In genomic region chr3:9405756-9406155, GRCh38 we compare ENCODE assay signal across 16 cellular contexts. TPM values are rescaled to one million over a fixed set of nuclear protein-coding genes. Genes with fewer than 3 reads are reported as not detected.
DNase-seq lines count a peak whose midpoint lies in the region; ATAC-seq, FAIRE-seq and TF ChIP-seq lines count a peak whose summit lies in the region.
"Had no signal": no experiment of that assay in that cellular context is flagged by ENCODE, and none has a peak within 500 bp of the region (broad histone marks: within the 10 kb centered on the region; RNA-seq: fewer than 3 reads in every experiment).

No MANE protein-coding gene starts in this region.

- RAD21 ChIA-PET in GM12878 (lab: Charles Lee; ENCODE audit: unreplicated experiment): interaction anchor here (3.4 kb wide), 1 partner anchor 11 kb away, joined by 20 read pairs; no protein-coding TSS in a partner anchor

- peak overlapping the region; percentile 53 for H3K4me3 Mint-ChIP-seq in activated naive CD4-positive, alpha-beta T cell treated with anti-CD3 and anti-CD28 coated beads, Interleukin-2, amount 50 U/mL, for 24 hours
- H3K4me3 Mint-ChIP-seq in stimulated activated effector memory CD8-positive, alpha-beta T cell treated with anti-CD3 and anti-CD28 coated beads, Interleukin-12 subunit alpha, Interleukin-12 subunit beta, amount 100 ng/mL, for 72 hours: no peak overlapping the region

- TF ChIP-seq CTCF in GM12878 (IDR thresholded peaks at IDR 0.05 in 2 of 3, conservative IDR thresholded peaks at IDR 0.05 in 1 of 3; ENCODE audit: control insufficient read depth in 2 of 3, extremely low read depth in 1 of 3, insufficient read depth in 1 of 3, low read depth in 3 of 3, low read length in 3 of 3) (no peak), kidney epithelial cell (IDR thresholded peaks at IDR 0.05; ENCODE audit: insufficient read depth, low read length, poor library complexity, severe bottlenecking) (no peak)

- BruUV-seq in GM12878 (replicated peaks; lab: Mats Ljungman, UMichigan): no TSS peak

- 49% methylated on average over 3 of the region's 3 CpGs for WGBS in GM12878 (ENCODE audit: insufficient coverage, insufficient replicate concordance, low lambda C conversion rate, missing lambda C conversion rate)

- H3K4me1 ChIP-seq in GM12878 (ENCODE audit: control insufficient read depth, insufficient read depth, low read length): peaks cover 9% of the 10 kb centered on the region; the same call in 1 of the 2 replicates
- H3K4me1 ChIP-seq in stomach smooth muscle (ENCODE audit: control insufficient read depth, insufficient read depth, low read length): peaks cover 28% of the 10 kb centered on the region

- POLR2A ChIA-PET in GM12878 (lab: Charles Lee): interaction anchor here (1.3 to 4.1 kb wide), 3 partner anchors 11 to 46 kb away, joined by 4 to 24 read pairs (median 4); no protein-coding TSS in a partner anchor

- intact Hi-C loops in GM12878 (cut with micrococcal nuclease; ENCODE audit: unreplicated experiment): no loop called here

- H3K9me3 Mint-ChIP-seq in activated naive CD4-positive, alpha-beta T cell treated with anti-CD3 and anti-CD28 coated beads, Interleukin-2, amount 50 U/mL, for 24 hours: no peaks in the 10 kb centered on the region
- no peaks in the 10 kb centered on the region for H3K9me3 Mint-ChIP-seq in stimulated activated effector memory CD8-positive, alpha-beta T cell treated with anti-CD3 and anti-CD28 coated beads, Interleukin-12 subunit alpha, Interleukin-12 subunit beta, amount 100 ng/mL, for 72 hours

- in situ Hi-C loops in GM12878 (cut with MboI): no loop called here

- peaks cover 99% of the 10 kb centered on the region for H3K79me2 ChIP-seq in GM12878 (ENCODE audit: control insufficient read depth, insufficient read depth, low read length)

- H3K4me1 Mint-ChIP-seq in activated naive CD4-positive, alpha-beta T cell treated with anti-CD3 and anti-CD28 coated beads, Interleukin-2, amount 50 U/mL, for 24 hours: peaks cover 94% of the 10 kb centered on the region
- peaks cover 64% of the 10 kb centered on the region for H3K4me1 Mint-ChIP-seq in stimulated activated effector memory CD8-positive, alpha-beta T cell treated with anti-CD3 and anti-CD28 coated beads, Interleukin-12 subunit alpha, Interleukin-12 subunit beta, amount 100 ng/mL, for 72 hours

- ATAC-seq in GM12878 (no peak), esophagus mucosa (no peak)
- ATAC-seq in stimulated activated effector memory CD8-positive, alpha-beta T cell treated with anti-CD3 and anti-CD28 coated beads, Interleukin-12 subunit alpha, Interleukin-12 subunit beta, amount 100 ng/mL, for 72 hours: no peak
- ATAC-seq: HCT116; Right ventricle myocardium inferior; stimulated activated naive CD8-positive, alpha-beta T cell treated with anti-CD3 and anti-CD28 coated beads, Interleukin-15, Interleukin-2, amounts not matched to agents 100 U/mL and 50 U/mL, for 24 hours had no signal

- H3K9me3 ChIP-seq in GM12878 (replicated peaks; ENCODE audit: control insufficient read depth, insufficient read depth, low read length) (no peaks in the 10 kb centered on the region; the same call in 2 of the 3 replicates), stomach smooth muscle (ENCODE audit: control insufficient read depth in 2 of 2, low read length in 2 of 2) (no peaks in the 10 kb centered on the region)

- peaks cover 4% of the 10 kb centered on the region for H4K20me1 ChIP-seq in GM12878 (ENCODE audit: control insufficient read depth, insufficient read depth)

- H2AFZ ChIP-seq in GM12878 (ENCODE audit: control insufficient read depth, low read depth, low read length): no peak overlapping the region

- H3K4me2 ChIP-seq in GM12878 (ENCODE audit: control insufficient read depth, insufficient read depth): peak overlapping the region; percentile 59; the same call in 1 of the 2 replicates

- CTCF ChIA-PET in GM12878 (lab: Yijun Ruan, JAX): interaction anchor here (1.1 to 2.7 kb wide), 3 partner anchors 11 to 37 kb away, joined by 3 to 21 read pairs (median 6); no protein-coding TSS in a partner anchor

- no peak for FAIRE-seq in GM12878 (lab: Jason Lieb, UNC)
- FAIRE-seq: islet of Langerhans had no signal

- SMC1A ChIA-PET in GM12878 (lab: Charles Lee; ENCODE audit: uncharacterized antibody, unreplicated experiment): interaction anchor here (0.9 to 4.1 kb wide), 5 partner anchors 10 to 52 kb away, joined by 3 to 43 read pairs (median 6); no protein-coding TSS in a partner anchor

- H3K4me3 ChIP-seq in GM12878: peak overlapping the region; percentile 41; the same call in 1 of the 2 replicates
- no peak overlapping the region for H3K4me3 ChIP-seq in kidney epithelial cell (ENCODE audit: low read depth, low read length)
- H3K4me3 ChIP-seq in stomach smooth muscle (ENCODE audit: low read length in 2 of 2): no peak overlapping the region

- H3K36me3 ChIP-seq in GM12878 (ENCODE audit: control insufficient read depth in 2 of 2, insufficient read depth in 2 of 2, low read length in 1 of 2): peaks cover 0 to 5% of the 10 kb centered on the region in 2 experiments; a peak in 1 of 4 replicates
- H3K36me3 ChIP-seq in kidney epithelial cell (ENCODE audit: control insufficient read depth, insufficient read depth, low read length): no peaks in the 10 kb centered on the region
- H3K36me3 ChIP-seq in stomach smooth muscle (ENCODE audit: control insufficient read depth in 2 of 2, insufficient read depth in 2 of 2, low read length in 2 of 2): no peaks in the 10 kb centered on the region
- H3K36me3 ChIP-seq: brain microvascular endothelial cell had no signal

- TF ChIP-seq POLR2A in GM12878 (IDR thresholded peaks at IDR 0.05; ENCODE audit: low read depth, low read length): no peak

- H3K36me3 Mint-ChIP-seq in activated naive CD4-positive, alpha-beta T cell treated with anti-CD3 and anti-CD28 coated beads, Interleukin-2, amount 50 U/mL, for 24 hours: peaks cover 8% of the 10 kb centered on the region
- H3K36me3 Mint-ChIP-seq in stimulated activated effector memory CD8-positive, alpha-beta T cell treated with anti-CD3 and anti-CD28 coated beads, Interleukin-12 subunit alpha, Interleukin-12 subunit beta, amount 100 ng/mL, for 72 hours: peaks cover 19% of the 10 kb centered on the region

- DNase-seq in activated naive CD4-positive, alpha-beta T cell (lab: John Stamatoyannopoulos, UW): no peak
- DNase-seq in GM12878 (ENCODE audit: low read depth, low spot score): no peak
- peak; percentile 39 for DNase-seq in kidney epithelial cell (ENCODE audit: low read depth)
- DNase-seq in MV-4-11 (lab: John Stamatoyannopoulos, UW): no peak
- DNase-seq in stimulated activated effector memory CD8-positive, alpha-beta T cell treated with anti-CD3 and anti-CD28 coated beads, Interleukin-12 subunit alpha, Interleukin-12 subunit beta, amount 100 ng/mL, for 72 hours (ENCODE audit: low spot score in 2 of 2): no peak
- DNase-seq: activated CD4-positive, alpha-beta T cell treated with anti-CD3 and anti-CD28 coated beads, Interleukin-2, amount 50 U/mL, for 1 hour; activated effector memory CD4-positive, alpha-beta T cell treated with Interleukin-2 at 50 U/mL for 16 hours; brain microvascular endothelial cell; NCI-H187; stimulated activated naive CD8-positive, alpha-beta T cell treated with anti-CD3 and anti-CD28 coated beads, Interleukin-15, Interleukin-2, amounts not matched to agents 100 U/mL and 50 U/mL, for 24 hours had no signal

- H3K27me3 Mint-ChIP-seq in activated naive CD4-positive, alpha-beta T cell treated with anti-CD3 and anti-CD28 coated beads, Interleukin-2, amount 50 U/mL, for 24 hours: no peaks in the 10 kb centered on the region

- no peak overlapping the region for H3K9ac ChIP-seq in GM12878 (ENCODE audit: control insufficient read depth, insufficient read depth, low read length)
- H3K9ac ChIP-seq in stomach smooth muscle (ENCODE audit: low read length in 2 of 2): no peak overlapping the region

- H3K27ac Mint-ChIP-seq in activated naive CD4-positive, alpha-beta T cell treated with anti-CD3 and anti-CD28 coated beads, Interleukin-2, amount 50 U/mL, for 24 hours: peak overlapping the region; percentile 9
- H3K27ac Mint-ChIP-seq in stimulated activated effector memory CD8-positive, alpha-beta T cell treated with anti-CD3 and anti-CD28 coated beads, Interleukin-12 subunit alpha, Interleukin-12 subunit beta, amount 100 ng/mL, for 72 hours: no peak overlapping the region

- H3K27ac ChIP-seq in GM12878 (ENCODE audit: control insufficient read depth, insufficient read depth) (no peak overlapping the region; the same call in 1 of the 2 replicates), stomach smooth muscle (ENCODE audit: low read length) (peak overlapping the region; percentile 37)
- H3K27ac ChIP-seq: brain microvascular endothelial cell had no signal

- TF ChIP-seq EP300 in GM12878 (IDR thresholded peaks at IDR 0.05; ENCODE audit: borderline replicate concordance in 1 of 2, control insufficient read depth in 1 of 2, low read depth in 2 of 2, low read length in 2 of 2): no peak

- no peak for TF ChIP-seq RAD21 in GM12878 (IDR thresholded peaks at IDR 0.05; ENCODE audit: insufficient read depth, low read depth, low read length)

- H3K27me3 ChIP-seq in GM12878 (replicated peaks in 1 of 2; ENCODE audit: control insufficient read depth in 2 of 2, insufficient read depth in 2 of 2, low read length in 1 of 2) (no peaks in the 10 kb centered on the region), kidney epithelial cell (ENCODE audit: control insufficient read depth, insufficient read depth, low read length) (no peaks in the 10 kb centered on the region), stomach smooth muscle (ENCODE audit: control insufficient read depth in 1 of 2, insufficient read depth in 2 of 2, low read length in 2 of 2) (no peaks in the 10 kb centered on the region)
- H3K27me3 ChIP-seq: brain microvascular endothelial cell had no signal

RNA-seq across cellular contexts. Expression of gene SETD5, which starts 8.3 kb away (rescaled TPM):
- total RNA-seq in GM12878 (2013; cell fraction: nucleolus; rRNA removed): 719 and 759 TPM in 2 replicates
- 44.7 and 53.3 TPM in 2 replicates for total RNA-seq in GM12878 (2014; rRNA removed)
- 60.8 and 61.2 TPM in 2 replicates for total RNA-seq in GM12878 (2014; rRNA removed; fragmentation: Illumina TruSeq; extraction: Trizol)
- total RNA-seq in GM12878 (2021): 90.1 and 93.5 TPM in 2 replicates
- 104 TPM for polyA plus RNA-seq in GM12878 (2011; ENCODE audit: low read depth)
- 73.3 and 94.0 TPM in 2 replicates for polyA plus RNA-seq in GM12878 (2011; rRNA removed)
- polyA plus RNA-seq in GM12878 (2011; cell fraction: cytosol; rRNA removed): 60.0 and 80.8 TPM in 2 replicates
- polyA plus RNA-seq in GM12878 (2011; cell fraction: nucleus; rRNA removed): 252 and 350 TPM in 2 replicates
- polyA plus RNA-seq in GM12878 (2012): 66.6 and 69.7 TPM in 2 replicates
- 87.6 and 94.3 TPM in 2 replicates for polyA plus RNA-seq in GM12878 (2014; fragmentation: Illumina TruSeq; extraction: Trizol)
- 10 to 100 TPM in 1 of 2 experiments, 1 to 10 TPM in 1; 8.2 to 23.0 TPM for polyA plus RNA-seq in GM12878 (2014; fragmentation: Nextera tagmentation; extraction: Ambion mirVana)
- 55.5 and 57.5 TPM in 2 replicates for polyA plus RNA-seq in GM12878 (2014; rRNA removed)
- 10 to 100 TPM; 46.9 to 50.7 TPM for polyA plus RNA-seq in GM12878 (2016; fragmentation: Nextera tagmentation; extraction: Ambion mirVana)
- polyA minus RNA-seq in GM12878 (2011; rRNA and poly(A)+ RNA removed): 134 and 215 TPM in 2 replicates
- 55.5 and 67.3 TPM in 2 replicates for polyA minus RNA-seq in GM12878 (2011; cell fraction: cytosol; rRNA and poly(A)+ RNA removed)
- 205 and 262 TPM in 2 replicates for polyA minus RNA-seq in GM12878 (2011; cell fraction: nucleus; rRNA and poly(A)+ RNA removed)
- total RNA-seq in kidney epithelial cell: 49.1 and 62.8 TPM in 2 replicates
- total RNA-seq in esophagus mucosa: 62.5 TPM

RNA-seq across cellular contexts. Expression of gene THUMPD3, which starts 42.9 kb away (rescaled TPM):
- total RNA-seq in GM12878 (2013; cell fraction: nucleolus; rRNA removed): 43.7 and 50.7 TPM in 2 replicates
- 28.7 and 42.3 TPM in 2 replicates for total RNA-seq in GM12878 (2014; rRNA removed)
- 46.7 and 47.4 TPM in 2 replicates for total RNA-seq in GM12878 (2014; rRNA removed; fragmentation: Illumina TruSeq; extraction: Trizol)
- total RNA-seq in GM12878 (2021): 39.3 and 46.1 TPM in 2 replicates
- polyA plus RNA-seq in GM12878 (2011; ENCODE audit: low read depth): 38.5 TPM
- polyA plus RNA-seq in GM12878 (2011; rRNA removed): 44.5 and 57.5 TPM in 2 replicates
- 25.4 and 33.5 TPM in 2 replicates for polyA plus RNA-seq in GM12878 (2011; cell fraction: cytosol; rRNA removed)
- 18.2 and 19.4 TPM in 2 replicates for polyA plus RNA-seq in GM12878 (2011; cell fraction: nucleus; rRNA removed)
- 32.8 and 44.6 TPM in 2 replicates for polyA plus RNA-seq in GM12878 (2012)
- polyA plus RNA-seq in GM12878 (2014; fragmentation: Illumina TruSeq; extraction: Trizol): 43.8 and 54.9 TPM in 2 replicates
- polyA plus RNA-seq in GM12878 (2014; fragmentation: Nextera tagmentation; extraction: Ambion mirVana): 10 to 100 TPM; 29.2 to 32.1 TPM
- polyA plus RNA-seq in GM12878 (2014; rRNA removed): 25.4 and 31.7 TPM in 2 replicates
- 10 to 100 TPM; 39.8 to 44.2 TPM for polyA plus RNA-seq in GM12878 (2016; fragmentation: Nextera tagmentation; extraction: Ambion mirVana)
- 68.4 and 126 TPM in 2 replicates for polyA minus RNA-seq in GM12878 (2011; rRNA and poly(A)+ RNA removed)
- 21.2 and 24.5 TPM in 2 replicates for polyA minus RNA-seq in GM12878 (2011; cell fraction: cytosol; rRNA and poly(A)+ RNA removed)
- 16.2 and 30.7 TPM in 2 replicates for polyA minus RNA-seq in GM12878 (2011; cell fraction: nucleus; rRNA and poly(A)+ RNA removed)
- total RNA-seq in kidney epithelial cell: 30.9 and 33.2 TPM in 2 replicates
- 29.1 TPM for total RNA-seq in esophagus mucosa
